1 cellular context compared by ENCODE assay signal in genomic region chr22:19832476-19833108, GRCh38.
TF ChIP-seq lines count a peak whose summit lies in the region.

No MANE protein-coding gene starts in this region.

TF ChIP-seq in K562, 482 proteins besides CTCF, POLR2A, EP300 and RAD21 (continues in another document):
- no peak for TF ChIP-seq GATAD2A (IDR thresholded peaks at IDR 0.05)
- TF ChIP-seq SETDB1 (IDR thresholded peaks at IDR 0.05; ENCODE audit: low read length) = peak; percentile 40
- no peak for TF ChIP-seq ZFP36 (IDR thresholded peaks at IDR 0.05; ENCODE audit: low read depth, low read length, partially characterized antibody)
- no peak for TF ChIP-seq ZFPM2 (CRISPR knock-in tag; IDR thresholded peaks at IDR 0.05)
- no peak for TF ChIP-seq LARP7 (IDR thresholded peaks at IDR 0.05)
- no peak for TF ChIP-seq PTRF (tag; IDR thresholded peaks at IDR 0.05)
- no peak for TF ChIP-seq PML (IDR thresholded peaks at IDR 0.05; ENCODE audit: low read length)
- TF ChIP-seq E2F5 (CRISPR knock-in tag; IDR thresholded peaks at IDR 0.05) = no peak
- TF ChIP-seq CAMTA2 (CRISPR knock-in tag; conservative IDR thresholded peaks at IDR 0.05) = 0 out of 2 replicates have a peak, but pooled peaks have one; percentile 10
- no peak for TF ChIP-seq FOXK2 (conservative IDR thresholded peaks at IDR 0.05 in 1 of 2, IDR thresholded peaks at IDR 0.05 in 1 of 2; ENCODE audit: low read depth in 2 of 2)
- TF ChIP-seq ELF2 (CRISPR knock-in tag; IDR thresholded peaks at IDR 0.05) = no peak
- TF ChIP-seq NFIX (CRISPR knock-in tag; IDR thresholded peaks at IDR 0.05; ENCODE audit: low read depth) = no peak
- TF ChIP-seq GABPB1 (CRISPR knock-in tag; IDR thresholded peaks at IDR 0.05) = no peak
- no peak for TF ChIP-seq MLLT1 (IDR thresholded peaks at IDR 0.05)
- no peak for TF ChIP-seq NR1H2 (CRISPR knock-in tag; IDR thresholded peaks at IDR 0.05)
- no peak for TF ChIP-seq UBTF (IDR thresholded peaks at IDR 0.05; ENCODE audit: borderline replicate concordance in 1 of 2, low read depth in 2 of 2, low read length in 2 of 2)
- TF ChIP-seq ZNF79 (CRISPR knock-in tag; IDR thresholded peaks at IDR 0.05; ENCODE audit: low read depth) = no peak
- TF ChIP-seq ZNF175 (CRISPR knock-in tag; IDR thresholded peaks at IDR 0.05; ENCODE audit: low read depth) = no peak
- no peak for TF ChIP-seq ZNF212 (CRISPR knock-in tag; IDR thresholded peaks at IDR 0.05)
- TF ChIP-seq PHB (CRISPR knock-in tag; IDR thresholded peaks at IDR 0.05) = no peak
- TF ChIP-seq ZNF75A (CRISPR knock-in tag; IDR thresholded peaks at IDR 0.05) = no peak
- no peak for TF ChIP-seq ZNF77 (CRISPR knock-in tag; IDR thresholded peaks at IDR 0.05)
- TF ChIP-seq NONO (IDR thresholded peaks at IDR 0.05; ENCODE audit: low read depth in 2 of 2, low read length in 1 of 2) = no peak
- no peak for TF ChIP-seq SMC3 (conservative IDR thresholded peaks at IDR 0.05; ENCODE audit: insufficient read depth, low read depth, low read length)
- no peak for TF ChIP-seq MCM7 (IDR thresholded peaks at IDR 0.05)
- no peak for TF ChIP-seq MCM3 (IDR thresholded peaks at IDR 0.05)
- TF ChIP-seq CREB3L1 (IDR thresholded peaks at IDR 0.05; ENCODE audit: borderline replicate concordance, low read depth) = no peak
- no peak for TF ChIP-seq NKRF (IDR thresholded peaks at IDR 0.05; ENCODE audit: borderline replicate concordance)
- TF ChIP-seq DDX20 (tag; IDR thresholded peaks at IDR 0.05; ENCODE audit: low read depth) = no peak
- no peak for TF ChIP-seq SRSF1 (IDR thresholded peaks at IDR 0.05; ENCODE audit: low read depth, low read length)
- TF ChIP-seq ZNF354B (CRISPR knock-in tag; IDR thresholded peaks at IDR 0.05) = no peak
- TF ChIP-seq HNRNPUL1 (IDR thresholded peaks at IDR 0.05; ENCODE audit: low read length) = no peak
- TF ChIP-seq KLF1 (tag; IDR thresholded peaks at IDR 0.05) = 0 out of 2 replicates have a peak, but pooled peaks have one; percentile 36
- no peak for TF ChIP-seq SOX6 (IDR thresholded peaks at IDR 0.05)
- TF ChIP-seq SMARCE1 (IDR thresholded peaks at IDR 0.05) = no peak
- TF ChIP-seq ZKSCAN3 (CRISPR knock-in tag; IDR thresholded peaks at IDR 0.05) = no peak
- TF ChIP-seq STAT6 (CRISPR knock-in tag; IDR thresholded peaks at IDR 0.05) = no peak
- TF ChIP-seq ZBTB33 (CRISPR knock-in tag; IDR thresholded peaks at IDR 0.05) = 0 out of 2 replicates have a peak, but pooled peaks have one; percentile 22
- TF ChIP-seq PATZ1 (CRISPR knock-in tag; IDR thresholded peaks at IDR 0.05; ENCODE audit: borderline replicate concordance) = no peak
- no peak for TF ChIP-seq RNF2 (IDR thresholded peaks at IDR 0.05)
- TF ChIP-seq FUS (optimal IDR thresholded peaks at IDR 0.05; ENCODE audit: low read depth, low read length) = no peak
- 0 out of 2 replicates have a peak, but pooled peaks have one; percentile 23 for TF ChIP-seq KDM2B (CRISPR knock-in tag; IDR thresholded peaks at IDR 0.05)
- no peak for TF ChIP-seq NELFE (IDR thresholded peaks at IDR 0.05; ENCODE audit: insufficient read depth, insufficient read length)
- TF ChIP-seq AFF1 (IDR thresholded peaks at IDR 0.05; ENCODE audit: low read depth in 1 of 2, partially characterized antibody in 2 of 2) = no peak
- TF ChIP-seq FIP1L1 (IDR thresholded peaks at IDR 0.05; ENCODE audit: low read depth, low read length, poor library complexity, severe bottlenecking) = no peak
- no peak for TF ChIP-seq ZNF316 (IDR thresholded peaks at IDR 0.05)
- no peak for TF ChIP-seq CBFB (CRISPR knock-in tag; IDR thresholded peaks at IDR 0.05)
